9 cellular contexts compared by ENCODE assay signal in genomic region chr3:72998489-72998888, GRCh38. TPM values are rescaled to one million over a fixed set of nuclear protein-coding genes. Genes with fewer than 3 reads are reported as not detected.
DNase-seq lines count a peak whose midpoint lies in the region; ATAC-seq and TF ChIP-seq lines count a peak whose summit lies in the region.
"Had no signal": no experiment of that assay in that cellular context is flagged by ENCODE, and none has a peak within 500 bp of the region (broad histone marks: within the 10 kb centered on the region; RNA-seq: fewer than 3 reads in every experiment).

No MANE protein-coding gene starts in this region.

- 4 to 8% (median 7%) methylated on average over 4 of the region's 4 CpGs for WGBS in ovary, 3 donors

- H3K4me3 ChIP-seq in DND-41 (ENCODE audit: low read depth in 1 of 2, low read length in 2 of 2) (peak overlapping the region; percentile 70; a peak in 3 of 4 replicates), Panc1 (ENCODE audit: low read depth in 2 of 2, low read length in 2 of 2) (peak overlapping the region; percentile 84 to 90), epithelial cell of esophagus (ENCODE audit: low read length) (peak overlapping the region; percentile 80), ovary (peak overlapping the region; percentile 74)

- TF ChIP-seq CTCF in DND-41 (IDR thresholded peaks at IDR 0.05; ENCODE audit: borderline replicate concordance, extremely low read depth, low read length, poor library complexity, severe bottlenecking) (no peak), Panc1 (IDR thresholded peaks at IDR 0.05) (no peak), epithelial cell of esophagus (IDR thresholded peaks at IDR 0.05; ENCODE audit: insufficient read depth, low read depth, low read length, missing control alignments) (no peak), ovary (IDR thresholded peaks at IDR 0.05) (no peak)

- no peak for TF ChIP-seq POLR2A in ovary (IDR thresholded peaks at IDR 0.05)

- DNase-seq in DND-41 (no peak), Panc1 (ENCODE audit: low read depth, low spot score) (no peak), epithelial cell of esophagus (ENCODE audit: low read depth) (no peak), ovary (no peak), NCI-H146 (lab: John Stamatoyannopoulos, UW) (no peak), NCI-H524 (lab: John Stamatoyannopoulos, UW) (no peak)
- DNase-seq: NCI-H82 had no signal

- H3K79me2 ChIP-seq in DND-41 (ENCODE audit: insufficient read depth, low read length) = peaks cover 74% of the 10 kb centered on the region

- H3K27ac ChIP-seq in DND-41 (ENCODE audit: low read length) = peak overlapping the region; percentile 46
- peak overlapping the region; percentile 93 for H3K27ac ChIP-seq in Panc1 (ENCODE audit: low read length)
- no peak overlapping the region for H3K27ac ChIP-seq in ovary

- ATAC-seq in DND-41 (ENCODE audit: insufficient read depth, low read depth) (no peak), Panc1 (no peak), HG02571 (IDR thresholded peaks at IDR 0.05; ENCODE audit: unreplicated experiment) (no peak), HG03432 (IDR thresholded peaks at IDR 0.05; ENCODE audit: unreplicated experiment) (no peak)

- H3K36me3 ChIP-seq in DND-41 (ENCODE audit: insufficient read depth, low read length) (peaks cover 51% of the 10 kb centered on the region), Panc1 (ENCODE audit: control insufficient read depth, insufficient read depth, low read length) (peaks cover 26% of the 10 kb centered on the region), ovary (no peaks in the 10 kb centered on the region)

- in situ Hi-C loops in Panc1 (cut with HindIII; ENCODE audit: low pct_unique_long_range_greater_than_20kb, low sequenced_read_pairs) = no loop called here

- H3K4me1 ChIP-seq in DND-41 (ENCODE audit: insufficient read depth, low read length) (peaks cover 61% of the 10 kb centered on the region), Panc1 (ENCODE audit: control insufficient read depth, insufficient read depth, low read length) (peaks cover 16% of the 10 kb centered on the region; the same call in 1 of the 2 replicates), ovary (ENCODE audit: insufficient read depth) (peaks cover 7% of the 10 kb centered on the region)

- peak overlapping the region; percentile 89 for H3K4me2 ChIP-seq in DND-41 (ENCODE audit: insufficient read depth, low read length)

- no peaks in the 10 kb centered on the region for H3K27me3 ChIP-seq in DND-41 (ENCODE audit: insufficient read depth, low read length, poor library complexity)
- no peaks in the 10 kb centered on the region for H3K27me3 ChIP-seq in Panc1 (ENCODE audit: control insufficient read depth, insufficient read depth, low read length)
- no peaks in the 10 kb centered on the region for H3K27me3 ChIP-seq in ovary

- H2AFZ ChIP-seq in DND-41 (ENCODE audit: low read depth, low read length) = no peak overlapping the region

- peaks cover 51% of the 10 kb centered on the region for H4K20me1 ChIP-seq in DND-41 (ENCODE audit: insufficient read depth, low read length)

- POLR2A ChIA-PET in Panc1 (lab: Charles Lee) = no interaction called here

- H3K9ac ChIP-seq in DND-41 (ENCODE audit: low read depth, low read length) = peak overlapping the region; percentile 74

- CTCF ChIA-PET in Panc1 (lab: Charles Lee) = no interaction called here

- no peak for TF ChIP-seq EP300 in ovary (IDR thresholded peaks at IDR 0.05)

- intact Hi-C loops in Panc1 (cut with micrococcal nuclease; ENCODE audit: unreplicated experiment) = no loop called here
- intact Hi-C loops in ovary (cut with DNase I) = loop anchor here in 1 of 4 donors (10.0 kb wide), 1 partner anchor 56 kb away; no protein-coding TSS in a partner anchor

- no TSS peak for BruUV-seq in Panc1 (replicated peaks; lab: Mats Ljungman, UMichigan)

- H3K9me3 ChIP-seq in DND-41 (ENCODE audit: insufficient read depth, low read length, severe bottlenecking) (no peaks in the 10 kb centered on the region), Panc1 (ENCODE audit: control insufficient read depth, insufficient read depth, low read depth, low read length) (no peaks in the 10 kb centered on the region), ovary (no peaks in the 10 kb centered on the region)

RNA-seq across cellular contexts. Expression of gene PPP4R2, which starts 1.9 kb away (rescaled TPM):
- 59.8 TPM for total RNA-seq in Panc1 (2021; ENCODE audit: unreplicated experiment)
- 26.2 TPM for polyA plus RNA-seq in Panc1 (2012; ENCODE audit: insufficient read length)
- total RNA-seq in ovary = 10 to 100 TPM; 57.5 to 95.1 (median 81.6) TPM
- polyA plus RNA-seq in ovary = 10 to 100 TPM; 19.2 to 20.5 TPM

Comparison
In these comparisons a context has a peak if more than half of its experiments do, and no peak if none do; other contexts are left out.
1. H3K27ac ChIP-seq: peak in DND-41 (single experiment) and Panc1 (single experiment); none in ovary (0 of 2).
2. Peak in every context shown above with its lines, with median percentiles within 50 percentile points of each other: H3K4me3 ChIP-seq.